8 cellular contexts compared by ENCODE assay signal in the genomic region with DNA sequence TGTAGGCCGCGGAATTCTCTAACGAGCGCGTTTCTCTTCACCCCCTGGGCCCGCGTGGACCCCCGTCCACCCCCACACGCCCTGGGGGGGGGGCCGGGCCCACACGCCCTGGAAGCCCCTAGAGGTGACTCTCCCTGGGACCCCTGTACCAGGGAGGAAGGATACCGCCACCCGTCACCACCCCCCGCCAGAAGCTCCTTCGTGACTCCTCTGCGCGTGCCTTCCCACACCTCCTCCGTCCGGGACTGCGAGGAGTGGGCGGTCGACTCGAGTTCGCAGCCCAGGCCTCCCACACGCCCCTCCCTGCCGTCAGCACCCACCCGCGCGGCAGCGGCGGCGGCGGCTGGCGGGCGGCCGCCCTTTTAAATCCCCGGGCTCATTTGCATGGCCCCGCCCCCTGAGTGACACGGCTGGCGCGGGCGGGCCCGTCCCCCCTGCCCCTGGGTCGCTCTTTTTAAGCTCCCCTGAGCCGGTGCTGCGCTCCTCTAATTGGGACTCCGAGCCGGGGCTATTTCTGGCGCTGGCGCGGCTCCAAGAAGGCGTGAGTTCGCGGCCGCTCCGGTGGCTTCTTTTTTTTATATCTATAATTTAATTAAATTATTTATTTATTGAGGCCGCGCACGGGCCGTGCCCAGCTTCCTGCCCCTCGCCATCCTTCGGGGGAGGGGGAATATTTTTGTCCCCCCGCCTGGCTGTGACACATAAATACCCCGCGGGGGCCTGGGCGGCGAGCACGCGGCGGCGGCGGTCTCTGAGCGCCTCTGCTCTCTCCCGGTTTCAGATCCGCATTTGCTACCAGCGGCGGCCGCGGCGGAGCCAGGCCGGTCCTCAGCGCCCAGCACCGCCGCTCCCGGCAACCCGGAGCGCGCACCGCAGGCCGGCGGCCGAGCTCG. TPM values are rescaled to one million over a fixed set of nuclear protein-coding genes. Genes with fewer than 3 reads are reported as not detected.
DNase-seq lines count a peak whose midpoint lies in the region; ATAC-seq, FAIRE-seq and TF ChIP-seq lines count a peak whose summit lies in the region.

A gene with protein sequence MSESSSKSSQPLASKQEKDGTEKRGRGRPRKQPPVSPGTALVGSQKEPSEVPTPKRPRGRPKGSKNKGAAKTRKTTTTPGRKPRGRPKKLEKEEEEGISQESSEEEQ (plus strand): TSS at position 451 of the 893 bp plus-strand sequence. CDS start 3,908 bp downstream, outside the sequence.

- no peaks in the 10 kb centered on the region for H3K36me3 Mint-ChIP-seq in T-helper 17 cell (ENCODE audit: low read depth)

- ATAC-seq in HG02840 (IDR thresholded peaks at IDR 0.05; ENCODE audit: low FRiP score, unreplicated experiment): peak; percentile 63
- peak; percentile 80 for ATAC-seq in T-helper 17 cell
- ATAC-seq in left ventricle myocardium superior: peak; percentile 94

- DNase-seq in GM12892 (ENCODE audit: insufficient read length) (peak; percentile 91), NCI-H146 treated with DMSO at 0.1 percent for 48 hours (lab: John Stamatoyannopoulos, UW; ENCODE audit: unreplicated experiment) (peak; percentile 62), T-helper 17 cell (peak; percentile 83 to 91 (median 89)), amniotic stem cell (lab: John Stamatoyannopoulos, UW) (peak; percentile 58), left ventricle myocardium superior (peak; percentile 94), pulmonary artery endothelial cell (ENCODE audit: low read depth, low spot score) (peak; percentile 56), urothelium cell line (ENCODE audit: low spot score) (peak; percentile 90)

- peak within 1 kb of the TSS; percentile 94 for H3K27ac Mint-ChIP-seq in T-helper 17 cell

- peaks cover 19% of the 10 kb centered on the region for H3K4me1 Mint-ChIP-seq in T-helper 17 cell

- FAIRE-seq in GM12892 (lab: Jason Lieb, UNC) (peak; percentile 44), urothelium cell line (lab: Jason Lieb, UNC) (no peak)

- peak within 1 kb of the TSS; percentile 94 for H3K4me3 Mint-ChIP-seq in T-helper 17 cell

- no peaks in the 10 kb centered on the region for H3K9me3 ChIP-seq in T-helper 17 cell (ENCODE audit: control insufficient read depth, low read length, poor library complexity, severe bottlenecking)

- no peaks in the 10 kb centered on the region for H3K27me3 Mint-ChIP-seq in T-helper 17 cell

- intact Hi-C loops in left ventricle myocardium superior (cut with micrococcal nuclease): no loop called here

- peak; percentile 99 for TF ChIP-seq POLR2A in GM12892 (IDR thresholded peaks at IDR 0.05; ENCODE audit: low read depth, low read length)

RNA-seq across cellular contexts. Expression of the gene that starts here (rescaled TPM):
- polyA plus RNA-seq in GM12892 (2012; ENCODE audit: missing spikeins): 159 TPM
- 10 to 100 TPM; 87.5 to 90.3 TPM for total RNA-seq in T-helper 17 cell
- 51.9 TPM for total RNA-seq in left ventricle myocardium superior
- total RNA-seq in pulmonary artery endothelial cell: 271 and 415 TPM in 2 replicates

Comparison
In these comparisons a context has a peak if more than half of its experiments do, and no peak if none do; other contexts are left out.
1. Peak in every context shown above with its lines: DNase-seq and ATAC-seq.